Comparison of ENCODE assay signal across 28 cellular contexts in the genomic region with DNA sequence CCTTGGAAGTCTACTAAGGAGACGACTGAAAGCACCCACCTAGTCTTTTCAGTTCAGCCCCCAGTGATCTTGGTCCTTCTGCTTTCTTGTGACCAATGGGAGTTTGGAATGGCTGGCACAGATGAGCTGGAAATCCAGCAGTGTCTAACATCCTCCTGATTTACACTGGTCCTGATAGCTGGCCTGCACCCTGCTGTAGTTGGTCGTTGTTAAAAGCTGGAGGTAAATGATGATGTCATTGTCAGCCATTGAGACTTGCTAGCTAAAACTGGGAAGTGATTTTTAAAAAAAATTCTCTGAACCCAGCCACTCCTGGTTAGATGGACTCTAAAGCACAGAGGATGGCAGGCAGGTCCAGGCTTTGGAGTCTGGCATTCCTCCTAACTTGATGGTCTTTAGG. TPM values are rescaled to one million over a fixed set of nuclear protein-coding genes. Genes with fewer than 3 reads are reported as not detected.
DNase-seq lines count a peak whose midpoint lies in the region; TF ChIP-seq lines count a peak whose summit lies in the region.
"Had no signal": no experiment of that assay in that cellular context is flagged by ENCODE, and none has a peak within 500 bp of the region (broad histone marks: within the 10 kb centered on the region; RNA-seq: fewer than 3 reads in every experiment).

No MANE protein-coding gene starts in this region.

- H3K36me3 ChIP-seq in HEK293 (ENCODE audit: control insufficient read depth in 2 of 2, insufficient read depth in 1 of 2, low read length in 2 of 2) (peaks cover 36 to 73% of the 10 kb centered on the region in 2 experiments), MM.1S (replicated peaks; ENCODE audit: insufficient read depth, low read length) (peaks cover 15% of the 10 kb centered on the region)

- no peaks in the 10 kb centered on the region for H3K4me1 ChIP-seq in HEK293 (ENCODE audit: control insufficient read depth, insufficient read depth, low read length)
- H3K4me1 ChIP-seq in MM.1S (ENCODE audit: low read length) = no peaks in the 10 kb centered on the region
- H3K4me1 ChIP-seq: lower lobe of right lung, thyroid gland had no signal

- no peak overlapping the region for H3K27ac ChIP-seq in HEK293 (ENCODE audit: extremely low read depth, low read depth, low read length)
- peak overlapping the region; percentile 67 for H3K27ac ChIP-seq in VCaP
- H3K27ac ChIP-seq in MM.1S (ENCODE audit: low read length) = no peak overlapping the region
- H3K27ac ChIP-seq: coronary artery, GM23248, lower lobe of right lung, parathyroid adenoma, thyroid gland had no signal

- peak overlapping the region; percentile 45 for H3K4me3 Mint-ChIP-seq in endothelial cell (ENCODE audit: unreplicated experiment)
- H3K4me3 Mint-ChIP-seq: CD8-positive, alpha-beta T cell; nephron; stimulated activated naive CD8-positive, alpha-beta T cell treated with anti-CD3 and anti-CD28 coated beads, Interleukin-15, Interleukin-2, amounts not matched to agents 100 ng/mL and 50 ng/mL, for 24 hours; T-helper 2 cell treated with Interferon-gamma antibody and Interleukin-4, amounts not matched to agents 5 μg/mL and 100 μg/mL, for 36 hours had no signal

- H3K4me2 ChIP-seq in MM.1S (ENCODE audit: low read depth, low read length) = no peak overlapping the region

- POLR2A ChIA-PET in HEK293 (lab: Yijun Ruan, JAX) = interaction anchor here (1.0 to 2.0 kb wide), 6 partner anchors 9 to 76 kb away, joined by 3 to 7 read pairs (median 4); a partner anchor contains a TSS

- H3K27ac Mint-ChIP-seq in endothelial cell (ENCODE audit: unreplicated experiment) = no peak overlapping the region
- H3K27ac Mint-ChIP-seq: CD8-positive, alpha-beta T cell; nephron; stimulated activated naive CD8-positive, alpha-beta T cell treated with anti-CD3 and anti-CD28 coated beads, Interleukin-15, Interleukin-2, amounts not matched to agents 100 ng/mL and 50 ng/mL, for 24 hours; T-helper 2 cell treated with Interferon-gamma antibody and Interleukin-4, amounts not matched to agents 5 μg/mL and 100 μg/mL, for 36 hours had no signal

- peaks cover 36% of the 10 kb centered on the region for H3K36me3 Mint-ChIP-seq in endothelial cell (ENCODE audit: low read depth, unreplicated experiment)

- H3K4me1 Mint-ChIP-seq in endothelial cell (ENCODE audit: unreplicated experiment) = no peaks in the 10 kb centered on the region
- H3K4me1 Mint-ChIP-seq: nephron had no signal

- TF ChIP-seq CTCF in HEK293 (tag by site-specific recombination; IDR thresholded peaks at IDR 0.05) (no peak), VCaP (conservative IDR thresholded peaks at IDR 0.05) (no peak), endothelial cell (IDR thresholded peaks at IDR 0.05; ENCODE audit: unreplicated experiment) (no peak), MM.1S (IDR thresholded peaks at IDR 0.05; ENCODE audit: low read length) (no peak)

- CTCF ChIA-PET in HEK293 (lab: Yijun Ruan, JAX) = interaction anchor here (0.6 kb wide), 1 partner anchor 1427 kb away, joined by 3 read pairs; no protein-coding TSS in a partner anchor

- no peak overlapping the region for H2AFZ ChIP-seq in MM.1S (ENCODE audit: low read length)
- H2AFZ ChIP-seq: GM23248, parathyroid adenoma had no signal

- H3K9me3 ChIP-seq in HEK293 (ENCODE audit: control insufficient read depth, insufficient read depth, low read depth, low read length) (no peaks in the 10 kb centered on the region), MM.1S (replicated peaks; ENCODE audit: insufficient read depth, low read length) (no peaks in the 10 kb centered on the region)
- H3K9me3 ChIP-seq: lower lobe of right lung, thyroid gland had no signal

- H3F3A ChIP-seq in MM.1S (ENCODE audit: insufficient read depth, low read length) = no peaks in the 10 kb centered on the region; the same call in 1 of the 2 replicates

- no peaks in the 10 kb centered on the region for H3K9me2 ChIP-seq in MM.1S (replicated peaks; ENCODE audit: insufficient read depth, low read length)

- H3K79me2 ChIP-seq in MM.1S (ENCODE audit: low read length) = no peaks in the 10 kb centered on the region
- H3K79me2 ChIP-seq: parathyroid adenoma had no signal

- H3K27me3 Mint-ChIP-seq in endothelial cell (ENCODE audit: unreplicated experiment) = peaks cover 15% of the 10 kb centered on the region
- H3K27me3 Mint-ChIP-seq: stimulated activated naive CD8-positive, alpha-beta T cell treated with anti-CD3 and anti-CD28 coated beads, Interleukin-15, Interleukin-2, amounts not matched to agents 100 ng/mL and 50 ng/mL, for 24 hours had no signal

- H3K9ac ChIP-seq in MM.1S (ENCODE audit: low read length) = no peak overlapping the region
- H3K9ac ChIP-seq: GM23248, parathyroid adenoma had no signal

- no peaks in the 10 kb centered on the region for H3K9me3 Mint-ChIP-seq in endothelial cell (ENCODE audit: unreplicated experiment)
- H3K9me3 Mint-ChIP-seq: CD8-positive, alpha-beta T cell; nephron; stimulated activated naive CD8-positive, alpha-beta T cell treated with anti-CD3 and anti-CD28 coated beads, Interleukin-15, Interleukin-2, amounts not matched to agents 100 ng/mL and 50 ng/mL, for 24 hours; T-helper 2 cell treated with Interferon-gamma antibody and Interleukin-4, amounts not matched to agents 5 μg/mL and 100 μg/mL, for 36 hours had no signal

- H4K20me1 ChIP-seq in MM.1S (ENCODE audit: insufficient read depth, low read length) = no peaks in the 10 kb centered on the region

- H3K27me3 ChIP-seq in MM.1S (replicated peaks; ENCODE audit: insufficient read depth, low read length) = no peaks in the 10 kb centered on the region
- H3K27me3 ChIP-seq: thyroid gland had no signal

- H3K4me3 ChIP-seq in HEK293 (ENCODE audit: low read depth, low read length) = no peak overlapping the region
- no peak overlapping the region for H3K4me3 ChIP-seq in MM.1S (ENCODE audit: low read length)
- H3K4me3 ChIP-seq: coronary artery, GM23248, lower lobe of right lung, thyroid gland had no signal

- DNase-seq in CD1c-positive myeloid dendritic cell (ENCODE audit: extremely low spot score) (peak; percentile 13), endothelial cell (ENCODE audit: low spot score) (no peak), MM.1S (no peak), A172 (ENCODE audit: low spot score) (no peak), DMS79 (lab: John Stamatoyannopoulos, UW) (no peak)
- DNase-seq: activated CD4-positive, alpha-beta T cell treated with anti-CD3 and anti-CD28 coated beads, Interleukin-2, amount 50 U/mL, for 1 hour; activated CD8-positive, alpha-beta memory T cell treated with anti-CD3 and anti-CD28 coated beads, Interleukin-2, amount 50 U/mL, for 4 hours; activated effector memory CD4-positive, alpha-beta T cell treated with Interleukin-2 at 50 U/mL for 16 hours; amniotic stem cell; CD8-positive, alpha-beta T cell; DMS153; GDM1; GM23248; lower lobe of right lung; NCI-H1048; NCI-H1694 treated with DMSO at 0.1 percent for 48 hours; NCI-H526; right cardiac atrium; stimulated activated CD4-positive, alpha-beta T cell treated with anti-CD3 and anti-CD28 coated beads, Interleukin-4, amount 100 ng/mL, for 24 hours; thyroid gland had no signal

TF ChIP-seq in HEK293, 187 proteins besides CTCF, POLR2A, EP300 and RAD21:
- no peak for TF ChIP-seq GLIS1 (tag by site-specific recombination; IDR thresholded peaks at IDR 0.05)
- TF ChIP-seq, protein P1, sequence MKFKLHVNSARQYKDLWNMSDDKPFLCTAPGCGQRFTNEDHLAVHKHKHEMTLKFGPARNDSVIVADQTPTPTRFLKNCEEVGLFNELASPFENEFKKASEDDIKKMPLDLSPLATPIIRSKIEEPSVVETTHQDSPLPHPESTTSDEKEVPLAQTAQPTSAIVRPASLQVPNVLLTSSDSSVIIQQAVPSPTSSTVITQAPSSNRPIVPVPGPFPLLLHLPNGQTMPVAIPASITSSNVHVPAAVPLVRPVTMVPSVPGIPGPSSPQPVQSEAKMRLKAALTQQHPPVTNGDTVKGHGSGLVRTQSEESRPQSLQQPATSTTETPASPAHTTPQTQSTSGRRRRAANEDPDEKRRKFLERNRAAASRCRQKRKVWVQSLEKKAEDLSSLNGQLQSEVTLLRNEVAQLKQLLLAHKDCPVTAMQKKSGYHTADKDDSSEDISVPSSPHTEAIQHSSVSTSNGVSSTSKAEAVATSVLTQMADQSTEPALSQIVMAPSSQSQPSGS (tag by site-specific recombination; IDR thresholded peaks at IDR 0.05; ENCODE audit: low read depth) = peak; percentile 92
- no peak for TF ChIP-seq KLF8 (tag by site-specific recombination; IDR thresholded peaks at IDR 0.05)
- TF ChIP-seq ZNF629 (tag by site-specific recombination; IDR thresholded peaks at IDR 0.05) = peak; percentile 54

RNA-seq across cellular contexts. Expression of a gene that starts 19.3 kb away (rescaled TPM):
- 183 TPM for total RNA-seq in endothelial cell (ENCODE audit: unreplicated experiment)
- 695 and 768 TPM in 2 replicates for total RNA-seq in A172 (2014; rRNA removed; shearing (Covaris generic))

RNA-seq across cellular contexts. Expression of a gene that starts 20.4 kb away (rescaled TPM):
- 24.1 TPM for total RNA-seq in endothelial cell (ENCODE audit: unreplicated experiment)
- total RNA-seq in A172 (2014; rRNA removed; shearing (Covaris generic)) = 39.3 and 48.8 TPM in 2 replicates

RNA-seq across cellular contexts. Expression of a gene that starts 30.9 kb away (rescaled TPM):
- 2.1 TPM for total RNA-seq in endothelial cell (ENCODE audit: unreplicated experiment)
- 2.4 and 2.9 TPM in 2 replicates for total RNA-seq in A172 (2014; rRNA removed; shearing (Covaris generic))

RNA-seq across cellular contexts. Expression of a gene that starts 39.4 kb away (rescaled TPM):
- 17.0 TPM for total RNA-seq in endothelial cell (ENCODE audit: unreplicated experiment)
- 33.1 and 36.7 TPM in 2 replicates for total RNA-seq in A172 (2014; rRNA removed; shearing (Covaris generic))

RNA-seq across cellular contexts. Expression of a gene that starts 39.9 kb away (rescaled TPM):
- total RNA-seq in endothelial cell (ENCODE audit: unreplicated experiment) = 0.15 TPM
- total RNA-seq in A172 (2014; rRNA removed; shearing (Covaris generic)) = not detected in 2 replicates
- total RNA-seq: fibroblast of lung, GM23248, lower lobe of right lung, right cardiac atrium, thyroid gland had no signal
